Comparison of ENCODE assay signal across 28 cellular contexts in the genomic region with DNA sequence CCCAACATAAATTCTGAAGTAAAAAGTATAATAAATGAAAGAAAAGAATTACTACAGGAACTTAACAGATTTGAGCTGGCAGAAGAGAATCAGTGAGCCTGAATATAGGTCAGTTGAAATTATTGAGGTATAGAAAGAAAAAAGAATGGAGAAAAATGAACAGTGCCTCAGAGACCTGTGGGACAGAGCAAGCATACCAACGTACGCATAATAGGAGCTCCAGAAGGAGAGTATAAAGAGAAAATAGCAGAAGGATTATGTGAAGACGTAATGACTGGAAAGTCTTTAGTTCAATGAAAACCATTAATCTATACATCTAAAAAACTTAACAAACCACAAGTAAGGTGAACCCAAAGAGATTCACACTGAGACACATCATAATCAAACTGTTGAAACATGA.
"Had no signal": no experiment of that assay in that cellular context is flagged by ENCODE, and none has a peak within 500 bp of the region (broad histone marks: within the 10 kb centered on the region; RNA-seq: fewer than 3 reads in every experiment).

No MANE protein-coding gene starts in this region.

- H3K27ac ChIP-seq: colonic mucosa, coronary artery, dorsolateral prefrontal cortex, epithelial cell of prostate, esophagus muscularis mucosa, esophagus squamous epithelium, foreskin keratinocyte, gastrocnemius medialis, gastroesophageal sphincter, heart left ventricle, heart right ventricle had no signal

- H3K9me3 ChIP-seq: colonic mucosa, esophagus muscularis mucosa, esophagus squamous epithelium, gastrocnemius medialis, gastroesophageal sphincter had no signal

- H3K36me3 ChIP-seq: colonic mucosa, esophagus muscularis mucosa, esophagus squamous epithelium, gastrocnemius medialis, gastroesophageal sphincter, heart left ventricle, heart right ventricle had no signal

- FAIRE-seq: colon, endometrium, endothelial cell of umbilical vein, frontal cortex had no signal

- ATAC-seq: effector memory CD8-positive, alpha-beta T cell; esophagus mucosa; foreskin keratinocyte; gastrocnemius medialis; gastroesophageal sphincter; heart left ventricle; heart right ventricle had no signal

- H3K27me3 ChIP-seq: colonic mucosa, dorsolateral prefrontal cortex, esophagus muscularis mucosa, esophagus squamous epithelium, foreskin keratinocyte, gastrocnemius medialis, gastroesophageal sphincter, heart left ventricle had no signal

- H3K4me1 ChIP-seq: colonic mucosa, gastroesophageal sphincter had no signal

- DNase-seq: colonic mucosa; cortex of kidney; dermis blood vessel endothelial cell; dorsolateral prefrontal cortex; effector CD4-positive, alpha-beta T cell; effector CD8-positive, alpha-beta T cell; effector memory CD4-positive, alpha-beta T cell; effector memory CD8-positive, alpha-beta T cell; endodermal cell; erythroblast; esophagus squamous epithelium; foreskin fibroblast; foreskin keratinocyte; foreskin melanocyte; gastrocnemius medialis; glutamatergic neuron; head of caudate nucleus; heart left ventricle; heart right ventricle had no signal

- H3K4me3 ChIP-seq: colonic mucosa, coronary artery, dorsolateral prefrontal cortex, esophagus muscularis mucosa, esophagus squamous epithelium, gastrocnemius medialis, gastroesophageal sphincter, heart left ventricle, heart right ventricle had no signal
